ENCODE assay signal across 34 cellular contexts in genomic region chr3:6771171-6771570, GRCh38.
"Had no signal": no experiment of that assay in that cellular context is flagged by ENCODE, and none has a peak within 500 bp of the region (broad histone marks: within the 10 kb centered on the region; RNA-seq: fewer than 3 reads in every experiment).

No MANE protein-coding gene starts in this region.

- DNase-seq: activated B cell treated with CpG ODN at 0.5 μM for 24 hours; activated CD4-positive, alpha-beta T cell treated with anti-CD3 and anti-CD28 coated beads for 48 hours; activated CD4-positive, alpha-beta T cell treated with anti-CD3 and anti-CD28 coated beads, Interleukin-2, amount 50 U/mL, for 1 hour; activated CD4-positive, alpha-beta T cell treated with anti-CD3 and anti-CD28 coated beads, Interleukin-2, amount 50 U/mL, for 48 hours; activated CD8-positive, alpha-beta memory T cell treated with anti-CD3 and anti-CD28 coated beads for 24 hours; activated CD8-positive, alpha-beta T cell treated with anti-CD3 and anti-CD28 coated beads for 36 hours; activated effector memory CD4-positive, alpha-beta T cell treated with Interleukin-2 at 50 U/mL for 16 hours; activated gamma-delta T cell treated with Interleukin-2 at 50 U/mL for 16 hours; activated naive CD4-positive, alpha-beta T cell treated with anti-CD3 and anti-CD28 coated beads, Interleukin-2, amount 50 U/mL, for 16 hours; activated naive CD4-positive, alpha-beta T cell treated with Interleukin-2 at 50 U/mL for 16 hours; activated T-cell treated with anti-CD3 and anti-CD28 coated beads, Interleukin-2, amount 50 U/mL, for 4 hours; amniotic stem cell; anterior cingulate cortex; body of pancreas; cortex of kidney; dermis blood vessel endothelial cell; effector CD4-positive, alpha-beta T cell; effector memory CD8-positive, alpha-beta T cell; esophagus squamous epithelium; foreskin melanocyte; heart right ventricle; T-helper 17 cell; T1000; WERI-Rb-1 had no signal

- ATAC-seq: activated CD4-positive, CD25-positive, alpha-beta regulatory T cell treated with anti-CD3 and anti-CD28 coated beads, Interleukin-2, amount 50 U/mL, for 24 hours; activated CD8-positive, alpha-beta T cell treated with anti-CD3 and anti-CD28 coated beads for 36 hours; activated T-cell treated with anti-CD3 and anti-CD28 coated beads, Interleukin-2, amount 50 U/mL, for 4 hours; activated T-helper 17 cell treated with anti-CD3 and anti-CD28 coated beads, Interleukin-2, amount 50 U/mL, for 72 hours; body of pancreas; effector memory CD8-positive, alpha-beta T cell; gastroesophageal sphincter; heart right ventricle; T-helper 17 cell had no signal

- H3K27me3 ChIP-seq: body of pancreas, esophagus squamous epithelium, gastroesophageal sphincter had no signal

- H3K4me1 ChIP-seq: body of pancreas, esophagus squamous epithelium, gastroesophageal sphincter, heart right ventricle had no signal

- H3K27me3 Mint-ChIP-seq: activated B cell treated with CpG ODN at 0.5 μM for 24 hours; activated CD8-positive, alpha-beta T cell treated with anti-CD3 and anti-CD28 coated beads for 36 hours; activated naive CD8-positive, alpha-beta T cell; activated T-helper 17 cell treated with anti-CD3 and anti-CD28 coated beads, Interleukin-2, amount 50 U/mL, for 72 hours; effector memory CD8-positive, alpha-beta T cell; T-helper 17 cell had no signal

- H3K4me3 ChIP-seq: body of pancreas, esophagus squamous epithelium, gastroesophageal sphincter, heart right ventricle had no signal

- H3K9me3 Mint-ChIP-seq: activated T-cell treated with anti-CD3 and anti-CD28 coated beads, Interleukin-2, amount 50 U/mL, for 4 hours; activated T-helper 17 cell treated with anti-CD3 and anti-CD28 coated beads, Interleukin-2, amount 50 U/mL, for 72 hours had no signal

- H3K27ac ChIP-seq: body of pancreas, epithelial cell of prostate, esophagus squamous epithelium, gastroesophageal sphincter, heart right ventricle, WERI-Rb-1 had no signal

- H3K27ac Mint-ChIP-seq: activated B cell treated with CpG ODN at 0.5 μM for 24 hours; activated CD8-positive, alpha-beta T cell treated with anti-CD3 and anti-CD28 coated beads for 36 hours; activated naive CD8-positive, alpha-beta T cell; activated T-helper 17 cell treated with anti-CD3 and anti-CD28 coated beads, Interleukin-2, amount 50 U/mL, for 72 hours; effector memory CD8-positive, alpha-beta T cell; T-helper 17 cell; T-helper 2 cell treated with Interferon-gamma antibody and Interleukin-4, amounts not matched to agents 5 μg/mL and 100 μg/mL, for 36 hours had no signal

- H3K4me1 Mint-ChIP-seq: activated B cell treated with CpG ODN at 0.5 μM for 24 hours; activated T-helper 17 cell treated with anti-CD3 and anti-CD28 coated beads, Interleukin-2, amount 50 U/mL, for 72 hours; T-helper 17 cell had no signal

- H3K4me3 Mint-ChIP-seq: activated B cell treated with CpG ODN at 0.5 μM for 24 hours; activated CD8-positive, alpha-beta T cell treated with anti-CD3 and anti-CD28 coated beads for 36 hours; activated naive CD8-positive, alpha-beta T cell; activated T-cell treated with anti-CD3 and anti-CD28 coated beads, Interleukin-2, amount 50 U/mL, for 4 hours; activated T-helper 17 cell treated with anti-CD3 and anti-CD28 coated beads, Interleukin-2, amount 50 U/mL, for 72 hours; effector memory CD8-positive, alpha-beta T cell; T-helper 17 cell; T-helper 2 cell treated with Interferon-gamma antibody and Interleukin-4, amounts not matched to agents 5 μg/mL and 100 μg/mL, for 36 hours had no signal

- H3K36me3 ChIP-seq: esophagus squamous epithelium, gastroesophageal sphincter, heart right ventricle, WERI-Rb-1 had no signal

- H3K36me3 Mint-ChIP-seq: activated naive CD8-positive, alpha-beta T cell had no signal

- FAIRE-seq: astrocyte, colon, endometrium, endothelial cell of umbilical vein had no signal

- H3K9me3 ChIP-seq: body of pancreas, gastroesophageal sphincter had no signal
